ENCODE assay signal across 9 cellular contexts in the genomic region with DNA sequence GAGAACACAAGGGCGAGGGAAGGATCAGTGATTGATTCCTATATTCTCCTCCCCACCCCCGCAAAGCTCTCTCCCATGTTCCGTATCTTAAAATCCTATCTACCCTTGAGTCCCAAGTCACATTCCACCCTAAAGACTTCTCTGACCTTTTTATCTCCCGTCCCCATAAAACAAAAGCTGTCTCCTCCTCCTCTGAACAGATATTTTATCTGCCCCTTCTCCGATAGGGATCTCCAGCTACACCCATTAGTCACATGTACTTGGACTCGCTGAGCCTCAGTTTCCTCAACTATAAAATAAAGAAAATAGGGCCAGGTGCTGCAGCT. TPM values are rescaled to one million over a fixed set of nuclear protein-coding genes. Genes with fewer than 3 reads are reported as not detected.
DNase-seq lines count a peak whose midpoint lies in the region; ATAC-seq, FAIRE-seq and TF ChIP-seq lines count a peak whose summit lies in the region.
"Had no signal": no experiment of that assay in that cellular context is flagged by ENCODE, and none has a peak within 500 bp of the region (broad histone marks: within the 10 kb centered on the region; RNA-seq: fewer than 3 reads in every experiment).

No MANE protein-coding gene starts in this region.

- H3K9me3 ChIP-seq in keratinocyte (ENCODE audit: control insufficient read depth, low read depth, low read length) (no peaks in the 10 kb centered on the region), smooth muscle cell (replicated peaks; ENCODE audit: low read depth) (no peaks in the 10 kb centered on the region)
- H3K9me3 ChIP-seq: MG63, Peyer's patch had no signal

- peaks cover 41% of the 10 kb centered on the region for H3K36me3 Mint-ChIP-seq in GM23338 (ENCODE audit: low read depth)
- peaks cover 76% of the 10 kb centered on the region for H3K36me3 Mint-ChIP-seq in activated T-helper 17 cell treated with anti-CD3 and anti-CD28 coated beads, Interleukin-2, amount 50 U/mL, for 72 hours (ENCODE audit: low read depth)

- no peaks in the 10 kb centered on the region for H3K9me3 Mint-ChIP-seq in GM23338
- H3K9me3 Mint-ChIP-seq in activated T-helper 17 cell treated with anti-CD3 and anti-CD28 coated beads, Interleukin-2, amount 50 U/mL, for 72 hours = no peaks in the 10 kb centered on the region

- H3K4me1 Mint-ChIP-seq in GM23338 = peaks cover 24% of the 10 kb centered on the region
- peaks cover 25% of the 10 kb centered on the region for H3K4me1 Mint-ChIP-seq in activated T-helper 17 cell treated with anti-CD3 and anti-CD28 coated beads, Interleukin-2, amount 50 U/mL, for 72 hours

- peaks cover 10% of the 10 kb centered on the region for H3K9me1 ChIP-seq in keratinocyte (ENCODE audit: control insufficient read depth, extremely low read depth, insufficient read depth, low read length)

- no peak overlapping the region for H3K4me3 Mint-ChIP-seq in GM23338
- no peak overlapping the region for H3K4me3 Mint-ChIP-seq in activated T-helper 17 cell treated with anti-CD3 and anti-CD28 coated beads, Interleukin-2, amount 50 U/mL, for 72 hours

- peaks cover 68% of the 10 kb centered on the region for H3K79me2 ChIP-seq in GM23338 (replicated peaks; ENCODE audit: insufficient read depth)
- H3K79me2 ChIP-seq in keratinocyte (ENCODE audit: control insufficient read depth, insufficient read depth, low read length) = peaks cover 39% of the 10 kb centered on the region
- H3K79me2 ChIP-seq in smooth muscle cell (ENCODE audit: low read depth) = peaks cover 46% of the 10 kb centered on the region

- peaks cover 2% of the 10 kb centered on the region for H3K27me3 Mint-ChIP-seq in GM23338 (ENCODE audit: insufficient read depth, low read depth, poor library complexity)
- no peaks in the 10 kb centered on the region for H3K27me3 Mint-ChIP-seq in activated T-helper 17 cell treated with anti-CD3 and anti-CD28 coated beads, Interleukin-2, amount 50 U/mL, for 72 hours

- H2AFZ ChIP-seq in GM23338 = no peak overlapping the region
- H2AFZ ChIP-seq in keratinocyte (ENCODE audit: control insufficient read depth, low read length) = peak overlapping the region; percentile 39
- no peak overlapping the region for H2AFZ ChIP-seq in smooth muscle cell (ENCODE audit: low read depth)

- TF ChIP-seq CTCF in GM23338 (conservative IDR thresholded peaks at IDR 0.05; ENCODE audit: low read depth in 2 of 2) (no peak), keratinocyte (optimal IDR thresholded peaks at IDR 0.05 in 1 of 3, IDR thresholded peaks at IDR 0.05 in 1 of 3, conservative IDR thresholded peaks at IDR 0.05 in 1 of 3; ENCODE audit: extremely low read depth in 1 of 3, insufficient read depth in 2 of 3, low read length in 3 of 3) (no peak), smooth muscle cell (IDR thresholded peaks at IDR 0.05; ENCODE audit: borderline replicate concordance, insufficient read depth, poor library complexity, severe bottlenecking) (no peak)

- H3K9me2 ChIP-seq in GM23338 (ENCODE audit: insufficient read depth) = no peaks in the 10 kb centered on the region

- no peak for FAIRE-seq in keratinocyte (lab: Jason Lieb, UNC)
- FAIRE-seq in GM12891 (lab: Jason Lieb, UNC) = no peak

- no peak for TF ChIP-seq POLR2A in GM12891 (IDR thresholded peaks at IDR 0.05; ENCODE audit: low read depth, low read length)

- H4K20me1 ChIP-seq in GM23338 (replicated peaks; ENCODE audit: insufficient read depth) = peaks cover 68% of the 10 kb centered on the region
- no peaks in the 10 kb centered on the region for H4K20me1 ChIP-seq in keratinocyte (ENCODE audit: control insufficient read depth, extremely low read depth, insufficient read depth, low read length)
- H4K20me1 ChIP-seq in smooth muscle cell (ENCODE audit: low read depth) = peaks cover 74% of the 10 kb centered on the region

- H3K36me3 ChIP-seq in GM23338 (ENCODE audit: insufficient read depth) = peaks cover 29% of the 10 kb centered on the region
- peaks cover 5 to 14% of the 10 kb centered on the region in 2 experiments for H3K36me3 ChIP-seq in keratinocyte (ENCODE audit: control insufficient read depth in 2 of 2, extremely low read depth in 1 of 2, insufficient read depth in 2 of 2, low read length in 2 of 2)
- H3K36me3 ChIP-seq in smooth muscle cell (ENCODE audit: low read depth) = no peaks in the 10 kb centered on the region

- H3F3A ChIP-seq in GM23338 (replicated peaks; ENCODE audit: low read depth) (no peaks in the 10 kb centered on the region), smooth muscle cell (ENCODE audit: low read depth) (no peaks in the 10 kb centered on the region)

- H3K4me2 ChIP-seq in GM23338 (no peak overlapping the region), keratinocyte (ENCODE audit: control insufficient read depth, extremely low read depth, insufficient read depth, low read depth, low read length) (peak overlapping the region; percentile 89), smooth muscle cell (no peak overlapping the region)

- no peaks in the 10 kb centered on the region for H3K27me3 ChIP-seq in GM23338 (ENCODE audit: insufficient read depth)
- no peaks in the 10 kb centered on the region for H3K27me3 ChIP-seq in keratinocyte (ENCODE audit: control insufficient read depth, extremely low read depth, insufficient read depth, low read length)
- no peaks in the 10 kb centered on the region for H3K27me3 ChIP-seq in smooth muscle cell (ENCODE audit: low read depth)
- H3K27me3 ChIP-seq: MG63, Peyer's patch had no signal

- dilution Hi-C loops in keratinocyte (cut with MboI; ENCODE audit: extremely low pct_ligation_motif_present, low sequenced_read_pairs) = no loop called here

- H3K27ac Mint-ChIP-seq in GM23338 = peak overlapping the region; percentile 33
- peak overlapping the region; percentile 61 for H3K27ac Mint-ChIP-seq in activated T-helper 17 cell treated with anti-CD3 and anti-CD28 coated beads, Interleukin-2, amount 50 U/mL, for 72 hours

- H3K4me1 ChIP-seq in GM23338 (ENCODE audit: insufficient read depth) (peaks cover 10% of the 10 kb centered on the region; the same call in 1 of the 2 replicates), keratinocyte (ENCODE audit: control insufficient read depth, extremely low read depth, insufficient read depth, low read length) (peaks cover 78% of the 10 kb centered on the region), smooth muscle cell (ENCODE audit: low read depth) (no peaks in the 10 kb centered on the region)

- no peak for DNase-seq in GM23338 (ENCODE audit: low spot score)
- DNase-seq in keratinocyte (ENCODE audit: low read depth, low spot score) = no peak
- DNase-seq in smooth muscle cell (lab: John Stamatoyannopoulos, UW; ENCODE audit: unreplicated experiment) = no peak
- DNase-seq in NCI-H1105 treated with DMSO at 0.1 percent for 48 hours (lab: John Stamatoyannopoulos, UW) = no peak
- DNase-seq in GM12891 (ENCODE audit: insufficient read length, low spot score) = no peak
- DNase-seq: MG63, Peyer's patch had no signal

- H3K9ac ChIP-seq in keratinocyte (ENCODE audit: control insufficient read depth, extremely low read depth, insufficient read depth, low read length) = peak overlapping the region; percentile 75
- no peak overlapping the region for H3K9ac ChIP-seq in smooth muscle cell (ENCODE audit: low read depth)

- peak overlapping the region; percentile 55; the same call in 1 of the 2 replicates for H3K27ac ChIP-seq in GM23338 (ENCODE audit: low read depth)
- peak overlapping the region; percentile 82 for H3K27ac ChIP-seq in keratinocyte (ENCODE audit: control insufficient read depth, insufficient read depth, low read length)
- H3K27ac ChIP-seq in smooth muscle cell (ENCODE audit: low read depth) = peak overlapping the region; percentile 3

- ATAC-seq in GM23338 (no peak), GM19397 (IDR thresholded peaks at IDR 0.05; ENCODE audit: unreplicated experiment) (no peak)
- ATAC-seq in activated T-helper 17 cell treated with anti-CD3 and anti-CD28 coated beads, Interleukin-2, amount 50 U/mL, for 72 hours (replicated peaks) = no peak

- no peak overlapping the region for H3K4me3 ChIP-seq in GM23338
- peak overlapping the region in 2 of 3 experiments; percentile 26 to 32 for H3K4me3 ChIP-seq in keratinocyte (ENCODE audit: control insufficient read depth in 2 of 3, extremely low read depth in 1 of 3, insufficient read depth in 2 of 3, low read depth in 1 of 3, low read length in 3 of 3)
- no peak overlapping the region for H3K4me3 ChIP-seq in smooth muscle cell
- H3K4me3 ChIP-seq: MG63, Peyer's patch had no signal

- WGBS in smooth muscle cell (ENCODE audit: low lambda C conversion rate) = 63% methylated on average over 6 of the region's 6 CpGs

RNA-seq across cellular contexts. Expression of gene GGA2, which starts 12.8 kb away (rescaled TPM):
- 76.6 and 114 TPM in 2 replicates for total RNA-seq in GM23338 (2014; rRNA removed; shearing (Covaris generic))
- polyA plus RNA-seq in GM23338 (2016; fragmentation: Nextera tagmentation; extraction: Ambion mirVana) = 36.2 and 40.3 TPM in 2 replicates
- total RNA-seq in activated T-helper 17 cell treated with anti-CD3 and anti-CD28 coated beads, Interleukin-2, amount 50 U/mL, for 72 hours = 100 to 1,000 TPM in 1 of 2 donors, 10 to 100 TPM in 1; 87.2 to 138 TPM
- 30.2 to 54.1 TPM (median 41.2 TPM) in 3 replicates for polyA plus RNA-seq in keratinocyte
- polyA plus RNA-seq in keratinocyte (2011; ENCODE audit: low read depth) = 17.5 TPM
- polyA plus RNA-seq in keratinocyte (2011; cell fraction: cytosol; rRNA removed) = 34.5 and 54.3 TPM in 2 replicates
- polyA plus RNA-seq in keratinocyte (2011; cell fraction: nucleus; rRNA removed) = 87.7 and 94.8 TPM in 2 replicates
- polyA plus RNA-seq in keratinocyte (2012; ENCODE audit: low replicate concordance) = 20.4 and 34.5 TPM in 2 replicates
- polyA minus RNA-seq in keratinocyte = 39.3 to 55.2 TPM (median 43.3 TPM) in 3 replicates
- polyA minus RNA-seq in keratinocyte (2011; cell fraction: cytosol; rRNA and poly(A)+ RNA removed) = 29.0 TPM
- polyA minus RNA-seq in keratinocyte (2011; cell fraction: nucleus; rRNA and poly(A)+ RNA removed) = 24.7 and 41.9 TPM in 2 replicates
- total RNA-seq in smooth muscle cell = 27.7 and 42.5 TPM in 2 replicates
- polyA plus RNA-seq in smooth muscle cell = 32.2 TPM in 2 replicates
- 65.5 TPM for polyA plus RNA-seq in GM12891 (2012; ENCODE audit: low read depth, missing spikeins)

RNA-seq across cellular contexts. Expression of gene COG7, which starts 44.5 kb away (rescaled TPM):
- total RNA-seq in GM23338 (2014; rRNA removed; shearing (Covaris generic)) = 19.6 and 20.0 TPM in 2 replicates
- 9.2 and 10.3 TPM in 2 replicates for polyA plus RNA-seq in GM23338 (2016; fragmentation: Nextera tagmentation; extraction: Ambion mirVana)
- total RNA-seq in activated T-helper 17 cell treated with anti-CD3 and anti-CD28 coated beads, Interleukin-2, amount 50 U/mL, for 72 hours = 10 to 100 TPM; 21.2 to 29.4 TPM
- polyA plus RNA-seq in keratinocyte = 14.7 to 18.1 TPM (median 16.6 TPM) in 3 replicates
- polyA plus RNA-seq in keratinocyte (2011; ENCODE audit: low read depth) = 8.8 TPM
- 9.2 and 13.6 TPM in 2 replicates for polyA plus RNA-seq in keratinocyte (2011; cell fraction: cytosol; rRNA removed)
- 35.3 and 53.7 TPM in 2 replicates for polyA plus RNA-seq in keratinocyte (2011; cell fraction: nucleus; rRNA removed)
- polyA plus RNA-seq in keratinocyte (2012; ENCODE audit: low replicate concordance) = 10.7 and 13.3 TPM in 2 replicates
- 21.0 to 33.8 TPM (median 25.3 TPM) in 3 replicates for polyA minus RNA-seq in keratinocyte
- polyA minus RNA-seq in keratinocyte (2011; cell fraction: cytosol; rRNA and poly(A)+ RNA removed) = 12.3 TPM
- polyA minus RNA-seq in keratinocyte (2011; cell fraction: nucleus; rRNA and poly(A)+ RNA removed) = 17.7 and 33.6 TPM in 2 replicates
- 17.2 and 23.3 TPM in 2 replicates for total RNA-seq in smooth muscle cell
- 17.6 and 20.1 TPM in 2 replicates for polyA plus RNA-seq in smooth muscle cell
- polyA plus RNA-seq in GM12891 (2012; ENCODE audit: low read depth, missing spikeins) = 8.2 TPM

RNA-seq across cellular contexts. Expression of gene EARS2, which starts 59.6 kb away (rescaled TPM):
- 58.3 and 89.1 TPM in 2 replicates for total RNA-seq in GM23338 (2014; rRNA removed; shearing (Covaris generic))
- polyA plus RNA-seq in GM23338 (2016; fragmentation: Nextera tagmentation; extraction: Ambion mirVana) (22.6 and 22.8 TPM in 2 replicates), keratinocyte (32.7 to 44.6 TPM (median 39.5 TPM) in 3 replicates), smooth muscle cell (13.0 and 22.8 TPM in 2 replicates)
- 10 to 100 TPM; 23.1 to 25.3 TPM for total RNA-seq in activated T-helper 17 cell treated with anti-CD3 and anti-CD28 coated beads, Interleukin-2, amount 50 U/mL, for 72 hours
- 4.9 TPM for polyA plus RNA-seq in keratinocyte (2011; ENCODE audit: low read depth)
- polyA plus RNA-seq in keratinocyte (2011; cell fraction: cytosol; rRNA removed) = 37.8 and 41.7 TPM in 2 replicates
- polyA plus RNA-seq in keratinocyte (2011; cell fraction: nucleus; rRNA removed) = 40.8 and 58.1 TPM in 2 replicates
- polyA plus RNA-seq in keratinocyte (2012; ENCODE audit: low replicate concordance) = 12.9 and 27.4 TPM in 2 replicates
- 59.5 to 60.3 TPM (median 59.8 TPM) in 3 replicates for polyA minus RNA-seq in keratinocyte
- 50.6 TPM for polyA minus RNA-seq in keratinocyte (2011; cell fraction: cytosol; rRNA and poly(A)+ RNA removed)
- polyA minus RNA-seq in keratinocyte (2011; cell fraction: nucleus; rRNA and poly(A)+ RNA removed) = 49.1 and 52.7 TPM in 2 replicates
- 14.3 and 32.8 TPM in 2 replicates for total RNA-seq in smooth muscle cell
- 16.2 TPM for polyA plus RNA-seq in GM12891 (2012; ENCODE audit: low read depth, missing spikeins)

Comparison
In these comparisons a context has a peak if more than half of its experiments do, and no peak if none do; other contexts are left out.
1. H3K27ac ChIP-seq: peak in every context shown above with its lines; median percentile 82 in keratinocyte; 55 in GM23338; 3 in smooth muscle cell.
2. H3K4me3 ChIP-seq: peak in keratinocyte (2 of 3); none in GM23338 (single experiment) and smooth muscle cell (single experiment).